In genomic region chr10:126407831-126408230, GRCh38 we compare ENCODE assay signal across 23 cellular contexts. TPM values are rescaled to one million over a fixed set of nuclear protein-coding genes. Genes with fewer than 3 reads are reported as not detected.
DNase-seq lines count a peak whose midpoint lies in the region; ATAC-seq, FAIRE-seq and TF ChIP-seq lines count a peak whose summit lies in the region.
"Had no signal": no experiment of that assay in that cellular context is flagged by ENCODE, and none has a peak within 500 bp of the region (broad histone marks: within the 10 kb centered on the region; RNA-seq: fewer than 3 reads in every experiment).

No MANE protein-coding gene starts in this region.

- no peak overlapping the region for H3K4me3 ChIP-seq in astrocyte (ENCODE audit: insufficient read depth, low read depth, low read length)
- no peak overlapping the region for H3K4me3 ChIP-seq in mesenchymal stem cell (ENCODE audit: insufficient read depth in 1 of 2, low read depth in 1 of 2, low read length in 2 of 2)
- no peak overlapping the region for H3K4me3 ChIP-seq in stomach
- H3K4me3 ChIP-seq: heart right ventricle, Peyer's patch, SJSA1, upper lobe of right lung had no signal

- H3K27me3 Mint-ChIP-seq in astrocyte (ENCODE audit: low read depth, unreplicated experiment): peaks cover 2% of the 10 kb centered on the region
- peaks cover 9% of the 10 kb centered on the region for H3K27me3 Mint-ChIP-seq in activated T-cell treated with anti-CD3 and anti-CD28 coated beads, Interleukin-2, amount 50 U/mL, for 72 hours (ENCODE audit: low read depth)
- H3K27me3 Mint-ChIP-seq: activated CD4-positive, alpha-beta T cell treated with anti-CD3 and anti-CD28 coated beads, Interleukin-2, amount 10 ng/mL, durations not matched to agents 24 days and 14 days; memory B cell had no signal

- H2BK5ac ChIP-seq in mesenchymal stem cell (ENCODE audit: low read depth, low read length, poor library complexity, severe bottlenecking): no peak overlapping the region

- no peaks in the 10 kb centered on the region for H3K36me3 ChIP-seq in astrocyte (ENCODE audit: insufficient read depth, low read length)
- no peaks in the 10 kb centered on the region for H3K36me3 ChIP-seq in mesenchymal stem cell (ENCODE audit: control insufficient read depth in 1 of 2, insufficient read depth in 2 of 2, low read depth in 1 of 2, low read length in 2 of 2)
- H3K36me3 ChIP-seq in stomach: no peaks in the 10 kb centered on the region
- H3K36me3 ChIP-seq: heart right ventricle, Peyer's patch, SJSA1, upper lobe of right lung had no signal

- intact Hi-C loops in stomach (cut with DNase I; ENCODE audit: low total_unique reads): no loop called here

- peaks cover 20% of the 10 kb centered on the region for H3K4me1 Mint-ChIP-seq in astrocyte (ENCODE audit: low read depth, unreplicated experiment)
- no peaks in the 10 kb centered on the region for H3K4me1 Mint-ChIP-seq in activated T-cell treated with anti-CD3 and anti-CD28 coated beads, Interleukin-2, amount 50 U/mL, for 72 hours (ENCODE audit: low read depth)
- H3K4me1 Mint-ChIP-seq: activated CD4-positive, alpha-beta T cell treated with anti-CD3 and anti-CD28 coated beads, Interleukin-2, amount 10 ng/mL, durations not matched to agents 24 days and 14 days; memory B cell; naive B cell had no signal

- no peak for FAIRE-seq in astrocyte (lab: Jason Lieb, UNC)
- FAIRE-seq: GM19239 had no signal

- no peaks in the 10 kb centered on the region for H3K79me1 ChIP-seq in mesenchymal stem cell (replicated peaks; ENCODE audit: low read length, poor library complexity, severe bottlenecking)

- peak overlapping the region in 1 of 2 experiments; percentile 50 for H2BK12ac ChIP-seq in mesenchymal stem cell (ENCODE audit: low read length in 2 of 2)

- H2AFZ ChIP-seq in astrocyte (ENCODE audit: low read depth, low read length) (no peak overlapping the region), mesenchymal stem cell (ENCODE audit: low read depth, low read length) (no peak overlapping the region)

- H3K4me2 ChIP-seq in astrocyte (ENCODE audit: low read length) (no peak overlapping the region), mesenchymal stem cell (ENCODE audit: low read length, poor library complexity, severe bottlenecking) (no peak overlapping the region)

- H3K79me2 ChIP-seq in astrocyte (ENCODE audit: insufficient read depth, low read length): no peaks in the 10 kb centered on the region

- TF ChIP-seq CTCF in astrocyte (IDR thresholded peaks at IDR 0.05; ENCODE audit: insufficient read depth, low read depth, low read length) (no peak), stomach (IDR thresholded peaks at IDR 0.05) (no peak)

- H3K27me3 ChIP-seq in astrocyte (ENCODE audit: insufficient read depth, low read length): no peaks in the 10 kb centered on the region
- no peaks in the 10 kb centered on the region for H3K27me3 ChIP-seq in mesenchymal stem cell (ENCODE audit: control insufficient read depth in 1 of 2, insufficient read depth in 1 of 2, low read length in 2 of 2)
- peaks cover 0 to 9% (median 0%) of the 10 kb centered on the region in 3 donors for H3K27me3 ChIP-seq in stomach
- H3K27me3 ChIP-seq: Peyer's patch, SJSA1 had no signal

- no peak overlapping the region for H4K8ac ChIP-seq in mesenchymal stem cell (ENCODE audit: low read length)

- H3K4me1 ChIP-seq in astrocyte (ENCODE audit: insufficient read depth, low read length) (no peaks in the 10 kb centered on the region), mesenchymal stem cell (ENCODE audit: control insufficient read depth, insufficient read depth, low read depth, low read length) (peaks cover 8% of the 10 kb centered on the region), stomach (no peaks in the 10 kb centered on the region)
- H3K4me1 ChIP-seq: heart right ventricle, Peyer's patch, upper lobe of right lung had no signal

- WGBS in mesenchymal stem cell: 89% methylated on average over 1 of the region's 2 CpGs
- WGBS in stomach, 5 donors: 64 to 75% (median 72%) methylated on average over 2 of the region's 2 CpGs

- no peaks in the 10 kb centered on the region for H3K9me3 ChIP-seq in astrocyte (ENCODE audit: insufficient read depth, low read depth, low read length)
- H3K9me3 ChIP-seq in mesenchymal stem cell (ENCODE audit: control insufficient read depth, low read length): no peaks in the 10 kb centered on the region
- H3K9me3 ChIP-seq in stomach: no peaks in the 10 kb centered on the region
- H3K9me3 ChIP-seq: Peyer's patch, SJSA1, upper lobe of right lung had no signal

- no peak overlapping the region for H3K27ac Mint-ChIP-seq in astrocyte (ENCODE audit: unreplicated experiment)
- no peak overlapping the region for H3K27ac Mint-ChIP-seq in activated T-cell treated with anti-CD3 and anti-CD28 coated beads, Interleukin-2, amount 50 U/mL, for 72 hours
- H3K27ac Mint-ChIP-seq: activated CD4-positive, alpha-beta T cell treated with anti-CD3 and anti-CD28 coated beads, Interleukin-2, amount 10 ng/mL, durations not matched to agents 24 days and 14 days; activated naive CD4-positive, alpha-beta T cell treated with anti-CD3 and anti-CD28 coated beads for 36 hours; dendritic cell treated with granulocyte-macrophage colony-stimulating factor and Interleukin-4, amounts not matched to agents 40 ng/mL and 50 ng/mL, for 4 days; memory B cell; naive B cell had no signal

- no peaks in the 10 kb centered on the region for H3K36me3 Mint-ChIP-seq in astrocyte (ENCODE audit: low read depth, unreplicated experiment)
- no peaks in the 10 kb centered on the region for H3K36me3 Mint-ChIP-seq in activated T-cell treated with anti-CD3 and anti-CD28 coated beads, Interleukin-2, amount 50 U/mL, for 72 hours (ENCODE audit: insufficient read depth in 2 of 2)
- H3K36me3 Mint-ChIP-seq: memory B cell, naive B cell had no signal

- H4K20me1 ChIP-seq in astrocyte (ENCODE audit: insufficient read depth, low read length): no peaks in the 10 kb centered on the region

- no peak overlapping the region for H3K27ac ChIP-seq in astrocyte (ENCODE audit: low read depth, low read length)
- no peak overlapping the region for H3K27ac ChIP-seq in mesenchymal stem cell (ENCODE audit: low read length, poor library complexity, severe bottlenecking)
- H3K27ac ChIP-seq in stomach: no peak overlapping the region
- H3K27ac ChIP-seq: heart right ventricle, Peyer's patch, SJSA1, upper lobe of right lung had no signal

- no peak for TF ChIP-seq POLR2A in stomach (IDR thresholded peaks at IDR 0.05)

- H3K4me3 Mint-ChIP-seq in astrocyte (ENCODE audit: unreplicated experiment): no peak overlapping the region
- H3K4me3 Mint-ChIP-seq in activated T-cell treated with anti-CD3 and anti-CD28 coated beads, Interleukin-2, amount 50 U/mL, for 72 hours: no peak overlapping the region
- H3K4me3 Mint-ChIP-seq: activated CD4-positive, alpha-beta T cell treated with anti-CD3 and anti-CD28 coated beads, Interleukin-2, amount 10 ng/mL, durations not matched to agents 24 days and 14 days; activated naive CD4-positive, alpha-beta T cell treated with anti-CD3 and anti-CD28 coated beads for 36 hours; dendritic cell treated with granulocyte-macrophage colony-stimulating factor and Interleukin-4, amounts not matched to agents 40 ng/mL and 50 ng/mL, for 4 days; memory B cell; naive B cell had no signal

- no peak overlapping the region for H4K91ac ChIP-seq in mesenchymal stem cell (ENCODE audit: low read length)

- no peak overlapping the region for H3K23ac ChIP-seq in mesenchymal stem cell (ENCODE audit: low read length in 2 of 2)

- H3K14ac ChIP-seq in mesenchymal stem cell (ENCODE audit: low read length in 2 of 2): no peak overlapping the region

- no peak overlapping the region for H2BK120ac ChIP-seq in mesenchymal stem cell (ENCODE audit: low read depth, low read length)

- DNase-seq in AG08395 (ENCODE audit: low spot score) (peak; percentile 34), HT1080 (ENCODE audit: low read depth) (peak; percentile 81), astrocyte (ENCODE audit: low read depth) (peak; percentile 30), mesenchymal stem cell (no peak), NCI-H1694 treated with DMSO at 0.1 percent for 48 hours (lab: John Stamatoyannopoulos, UW) (no peak), stomach (no peak)
- DNase-seq in activated T-cell treated with anti-CD3 and anti-CD28 coated beads, Interleukin-2, amount 50 U/mL, for 72 hours: no peak
- DNase-seq in activated CD4-positive, alpha-beta T cell treated with anti-CD3 and anti-CD28 coated beads for 1 hour: no peak
- DNase-seq: activated CD4-positive, alpha-beta T cell treated with anti-CD3 and anti-CD28 coated beads, Interleukin-2, amount 10 ng/mL, durations not matched to agents 24 days and 14 days; activated naive CD4-positive, alpha-beta T cell treated with anti-CD3 and anti-CD28 coated beads for 36 hours; amygdala; caudate nucleus; heart right ventricle; left cardiac atrium; naive B cell; NCI-H1417 treated with DMSO at 0.1 percent for 48 hours; occipital lobe; Peyer's patch; upper lobe of right lung had no signal

- H3K9ac ChIP-seq in astrocyte (ENCODE audit: low read length) (no peak overlapping the region), mesenchymal stem cell (ENCODE audit: low read length) (no peak overlapping the region)

- TF ChIP-seq EP300 in stomach (IDR thresholded peaks at IDR 0.05): no peak

- no peak for ATAC-seq in activated T-cell treated with anti-CD3 and anti-CD28 coated beads, Interleukin-2, amount 50 U/mL, for 72 hours (replicated peaks in 1 of 2)
- ATAC-seq: heart right ventricle, left cardiac atrium, upper lobe of right lung had no signal

- H3K9me3 Mint-ChIP-seq in astrocyte (ENCODE audit: unreplicated experiment): no peaks in the 10 kb centered on the region
- H3K9me3 Mint-ChIP-seq in activated T-cell treated with anti-CD3 and anti-CD28 coated beads, Interleukin-2, amount 50 U/mL, for 72 hours: no peaks in the 10 kb centered on the region
- H3K9me3 Mint-ChIP-seq: activated CD4-positive, alpha-beta T cell treated with anti-CD3 and anti-CD28 coated beads, Interleukin-2, amount 10 ng/mL, durations not matched to agents 24 days and 14 days; activated naive CD4-positive, alpha-beta T cell treated with anti-CD3 and anti-CD28 coated beads for 36 hours; dendritic cell treated with granulocyte-macrophage colony-stimulating factor and Interleukin-4, amounts not matched to agents 40 ng/mL and 50 ng/mL, for 4 days; memory B cell had no signal

- no peak overlapping the region for H3K18ac ChIP-seq in mesenchymal stem cell (ENCODE audit: low read depth in 1 of 2, low read length in 2 of 2)

- H2AK5ac ChIP-seq in mesenchymal stem cell (ENCODE audit: low read length, severe bottlenecking): peak overlapping the region; percentile 42

- H2BK15ac ChIP-seq in mesenchymal stem cell (ENCODE audit: low read depth, poor library complexity, severe bottlenecking): no peak overlapping the region

- no peak overlapping the region for H3K4ac ChIP-seq in mesenchymal stem cell (ENCODE audit: low read depth in 1 of 2, low read length in 2 of 2)

RNA-seq across cellular contexts. Expression of gene ADAM12, which starts 19.6 kb away (rescaled TPM):
- total RNA-seq in HT1080 (2014; rRNA removed; shearing (Covaris generic)): 0.50 and 1.7 TPM in 2 replicates
- polyA plus RNA-seq in HT1080 (2015; cell fraction: cytosol; rRNA removed): 0.66 and 0.71 TPM in 2 replicates
- 2.0 and 2.5 TPM in 2 replicates for polyA plus RNA-seq in HT1080 (2015; cell fraction: nucleus; rRNA removed)
- 100 and 126 TPM in 2 replicates for total RNA-seq in astrocyte
- polyA plus RNA-seq in mesenchymal stem cell (2013, experiment 1 of 2): 42.5 TPM
- polyA plus RNA-seq in mesenchymal stem cell (2013, experiment 2 of 2): 42.9 TPM
- 1 to 10 TPM in 1 of 2 donors, under 1 TPM in 1; 0.63 to 1.0 TPM for total RNA-seq in activated T-cell treated with anti-CD3 and anti-CD28 coated beads, Interleukin-2, amount 50 U/mL, for 72 hours
- 1 to 10 TPM in 2 of 5 donors, under 1 TPM in 1, not detected in 2; 0.43 to 6.4 (median 3.5) TPM for total RNA-seq in stomach
- under 1 TPM in 2 of 3 donors, not detected in 1; 0.03 to 0.50 TPM for polyA plus RNA-seq in stomach
- total RNA-seq: activated CD4-positive, alpha-beta T cell treated with anti-CD3 and anti-CD28 coated beads, Interleukin-2, amount 10 ng/mL, durations not matched to agents 24 days and 14 days; activated naive CD4-positive, alpha-beta T cell treated with anti-CD3 and anti-CD28 coated beads for 36 hours had no signal

Comparison
In these comparisons a context has a peak if more than half of its experiments do, and no peak if none do; other contexts are left out.
1. DNase-seq: peak in AG08395 (single experiment), HT1080 (single experiment) and astrocyte (single experiment); none in mesenchymal stem cell (single experiment), activated T-cell treated with anti-CD3 and anti-CD28 coated beads, Interleukin-2, amount 50 U/mL, for 72 hours (0 of 2), activated CD4-positive, alpha-beta T cell treated with anti-CD3 and anti-CD28 coated beads for 1 hour (single experiment), NCI-H1694 treated with DMSO at 0.1 percent for 48 hours (single experiment) and stomach (single experiment).
2. RNA of gene ADAM12, which starts 19.6 kb away (total RNA-seq): 100 to 126 TPM in astrocyte; 0.63 to 1.0 TPM in activated T-cell treated with anti-CD3 and anti-CD28 coated beads, Interleukin-2, amount 50 U/mL, for 72 hours, 0.50 to 1.7 TPM in HT1080 and 0.43 to 6.4 TPM in stomach; every median in the first group is over 10 times any median in the second.